28 cellular contexts compared by ENCODE assay signal in the genomic region with DNA sequence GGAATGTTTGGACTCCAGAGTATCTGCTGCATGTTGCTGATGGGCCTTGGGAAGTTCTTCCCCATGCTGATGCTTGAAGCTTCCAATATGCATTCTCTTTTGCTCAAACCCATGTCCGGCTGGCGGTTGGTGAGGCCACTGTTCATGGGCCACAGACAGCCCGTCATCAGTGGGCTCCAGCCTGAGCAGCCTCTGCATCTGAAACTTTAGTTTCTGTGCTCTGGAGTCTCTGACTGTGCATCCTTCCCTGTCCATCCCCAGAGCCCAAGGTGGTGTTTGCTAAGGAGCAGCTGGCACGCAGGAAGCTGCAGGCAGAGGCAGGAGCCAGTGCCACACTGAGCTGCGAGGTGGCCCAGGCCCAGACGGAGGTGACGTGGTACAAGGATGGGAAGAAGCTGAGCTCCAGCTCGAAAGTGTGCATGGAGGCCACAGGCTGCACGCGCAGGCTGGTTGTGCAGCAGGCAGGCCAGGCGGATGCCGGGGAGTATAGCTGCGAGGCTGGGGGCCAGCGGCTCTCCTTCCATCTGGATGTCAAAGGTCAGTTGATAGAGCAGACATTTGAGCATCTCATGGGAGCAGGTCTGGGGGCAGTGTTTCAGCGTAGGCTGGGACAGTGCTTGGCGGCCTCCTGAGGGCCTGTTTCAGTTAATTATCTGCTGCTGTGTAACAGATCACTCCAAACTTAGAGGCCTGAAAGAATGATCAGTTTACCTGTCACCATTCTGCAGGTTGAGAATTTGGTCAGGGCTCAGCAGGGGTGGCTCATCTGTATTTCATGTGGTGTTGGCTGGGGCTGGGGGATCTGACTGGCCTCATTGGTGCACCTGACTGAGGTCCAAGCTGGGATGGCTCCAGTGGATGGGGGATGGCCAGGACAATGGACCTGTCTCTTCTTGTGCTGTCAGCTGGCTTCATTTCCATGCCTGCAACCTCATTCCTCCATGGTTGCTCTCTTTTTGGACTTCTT.
"Had no signal": no experiment of that assay in that cellular context is flagged by ENCODE, and none has a peak within 500 bp of the region (broad histone marks: within the 10 kb centered on the region; RNA-seq: fewer than 3 reads in every experiment).

No MANE protein-coding gene starts in this region.

- ATAC-seq: K562, Right ventricle myocardium inferior, T-cell had no signal

- H3K4me3 Mint-ChIP-seq: activated CD4-positive, alpha-beta memory T cell treated with anti-CD3 and anti-CD28 coated beads, Interleukin-2, amount 10 ng/mL, durations not matched to agents 7 days and 5 days; activated naive CD8-positive, alpha-beta T cell treated with anti-CD3 and anti-CD28 coated beads, Interleukin-2, amount 10 ng/mL, durations not matched to agents 7 days and 5 days; T-cell had no signal

- DNase-seq: activated CD4-positive, alpha-beta memory T cell treated with anti-CD3 and anti-CD28 coated beads, Interleukin-2, amount 10 ng/mL, durations not matched to agents 7 days and 5 days; activated CD4-positive, alpha-beta T cell treated with anti-CD3 and anti-CD28 coated beads, Interleukin-2, amount 50 U/mL, for 1 hour; activated CD4-positive, CD25-positive, alpha-beta regulatory T cell; activated CD8-positive, alpha-beta memory T cell treated with anti-CD3 and anti-CD28 coated beads, Interleukin-2, amount 50 U/mL, for 48 hours; activated naive CD4-positive, alpha-beta T cell treated with anti-CD3 and anti-CD28 coated beads, Interleukin-2, amount 50 U/mL, for 16 hours; activated naive CD8-positive, alpha-beta T cell treated with anti-CD3 and anti-CD28 coated beads, Interleukin-2, amount 10 ng/mL, durations not matched to agents 7 days and 5 days; activated T-cell treated with anti-CD3 and anti-CD28 coated beads, Interleukin-2, amount 50 U/mL, for 1 hour; adrenal gland; aorta; caudate nucleus; Karpas-422; MM.1S; NCI-H1105; NCI-H1436 treated with DMSO at 0.1 percent for 48 hours; NCI-H187; NCI-H2081 treated with DMSO at 0.1 percent for 48 hours; NCI-H2171; NCI-H2227 treated with DMSO at 0.1 percent for 48 hours; NCI-H446 treated with DMSO at 0.1 percent for 48 hours; NCI-H524 treated with DMSO at 0.1 percent for 48 hours; NCI-H774; RPMI8226; T-cell had no signal

- H3K27me3 Mint-ChIP-seq: activated CD4-positive, alpha-beta memory T cell treated with anti-CD3 and anti-CD28 coated beads, Interleukin-2, amount 10 ng/mL, durations not matched to agents 7 days and 5 days; activated naive CD8-positive, alpha-beta T cell treated with anti-CD3 and anti-CD28 coated beads, Interleukin-2, amount 10 ng/mL, durations not matched to agents 7 days and 5 days; T-cell had no signal

- H3K4me1 Mint-ChIP-seq: activated CD4-positive, alpha-beta memory T cell treated with anti-CD3 and anti-CD28 coated beads, Interleukin-2, amount 10 ng/mL, durations not matched to agents 7 days and 5 days had no signal

- H3K4me1 ChIP-seq: adrenal gland, breast epithelium had no signal

- H3K27ac ChIP-seq: adrenal gland, breast epithelium, SK-N-MC, VCaP had no signal

- H3K27me3 ChIP-seq: adrenal gland, breast epithelium had no signal

- H3K4me3 ChIP-seq: adrenal gland, breast epithelium, K562, SK-N-MC had no signal

- H3K36me3 ChIP-seq: adrenal gland, breast epithelium had no signal

- H3K27ac Mint-ChIP-seq: activated CD4-positive, alpha-beta memory T cell treated with anti-CD3 and anti-CD28 coated beads, Interleukin-2, amount 10 ng/mL, durations not matched to agents 7 days and 5 days; activated naive CD8-positive, alpha-beta T cell treated with anti-CD3 and anti-CD28 coated beads, Interleukin-2, amount 10 ng/mL, durations not matched to agents 7 days and 5 days; T-cell had no signal

- H3K9me3 Mint-ChIP-seq: activated CD4-positive, alpha-beta memory T cell treated with anti-CD3 and anti-CD28 coated beads, Interleukin-2, amount 10 ng/mL, durations not matched to agents 7 days and 5 days; activated naive CD8-positive, alpha-beta T cell treated with anti-CD3 and anti-CD28 coated beads, Interleukin-2, amount 10 ng/mL, durations not matched to agents 7 days and 5 days; T-cell had no signal
